ENCODE assay signal across 16 cellular contexts in the genomic region with DNA sequence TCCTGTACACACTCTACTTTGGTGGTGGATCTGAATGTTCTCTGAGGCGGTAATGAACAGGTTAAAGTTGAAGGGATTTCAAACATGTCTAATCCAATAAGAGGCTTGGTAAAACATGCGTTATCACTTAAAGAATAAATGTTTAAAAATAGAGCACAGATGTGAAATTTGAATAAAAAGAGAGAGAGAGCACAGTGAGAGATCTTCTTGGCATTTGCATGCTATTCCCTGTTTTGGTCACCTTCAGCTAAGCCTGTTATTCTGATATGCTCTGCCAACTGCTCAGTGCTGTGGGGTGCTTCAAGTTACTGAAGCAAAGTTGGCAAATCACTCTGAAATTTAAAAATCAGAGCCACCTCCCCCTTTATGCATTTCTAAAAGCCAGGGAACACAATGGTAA.
DNase-seq lines count a peak whose midpoint lies in the region; ATAC-seq and TF ChIP-seq lines count a peak whose summit lies in the region.
"Had no signal": no experiment of that assay in that cellular context is flagged by ENCODE, and none has a peak within 500 bp of the region (broad histone marks: within the 10 kb centered on the region; RNA-seq: fewer than 3 reads in every experiment).

No MANE protein-coding gene starts in this region.

- no peak overlapping the region for H3K4me3 Mint-ChIP-seq in activated T-helper 2 cell treated with anti-CD3 and anti-CD28 coated beads, Interferon-gamma antibody, Interleukin-2, Interleukin-4, amounts not matched to agents 10 μg/mL and 5 μg/mL and 100 μg/mL, durations not matched to agents 14 hours and 24 hours and 36 hours (ENCODE audit: low read depth)
- no peak overlapping the region for H3K4me3 Mint-ChIP-seq in immature natural killer cell
- H3K4me3 Mint-ChIP-seq: HFFc6 had no signal

- TF ChIP-seq CTCF in A673 (conservative IDR thresholded peaks at IDR 0.05; ENCODE audit: low read depth, low read length) (no peak), tibial nerve (IDR thresholded peaks at IDR 0.05) (no peak)

- POLR2A ChIA-PET in A673 (lab: Charles Lee; ENCODE audit: low non-redundant PET), result no interaction called here

- WGBS in tibial nerve, 2 donors, result 53 to 59% methylated on average over 2 of the region's 2 CpGs

- intact Hi-C loops in A673 (cut with micrococcal nuclease; ENCODE audit: unreplicated experiment), result loop anchor here (5.0 to 10.0 kb wide), 4 partner anchors 320 to 870 kb away; no protein-coding TSS in a partner anchor
- intact Hi-C loops in activated T-helper 2 cell treated with anti-CD3 and anti-CD28 coated beads, Interferon-gamma antibody, Interleukin-2, Interleukin-4, amounts not matched to agents 10 μg/mL and 5 μg/mL and 100 μg/mL, durations not matched to agents 14 hours and 24 hours and 36 hours (cut with micrococcal nuclease), result no loop called here

- H3K36me3 ChIP-seq in A673 (ENCODE audit: insufficient read depth, low read length, poor library complexity, severe bottlenecking) (no peaks in the 10 kb centered on the region), tibial nerve (no peaks in the 10 kb centered on the region)
- H3K36me3 ChIP-seq: ovary had no signal

- no peak overlapping the region for H3K27ac Mint-ChIP-seq in activated T-helper 2 cell treated with anti-CD3 and anti-CD28 coated beads, Interferon-gamma antibody, Interleukin-2, Interleukin-4, amounts not matched to agents 10 μg/mL and 5 μg/mL and 100 μg/mL, durations not matched to agents 14 hours and 24 hours and 36 hours
- no peak overlapping the region for H3K27ac Mint-ChIP-seq in immature natural killer cell
- H3K27ac Mint-ChIP-seq: HFFc6 had no signal

- no peak for TF ChIP-seq EP300 in tibial nerve (IDR thresholded peaks at IDR 0.05)

- no peaks in the 10 kb centered on the region for H3K27me3 Mint-ChIP-seq in activated T-helper 2 cell treated with anti-CD3 and anti-CD28 coated beads, Interferon-gamma antibody, Interleukin-2, Interleukin-4, amounts not matched to agents 10 μg/mL and 5 μg/mL and 100 μg/mL, durations not matched to agents 14 hours and 24 hours and 36 hours (ENCODE audit: low read depth)
- peaks cover 0 to 2% (median 0%) of the 10 kb centered on the region in 3 donors for H3K27me3 Mint-ChIP-seq in immature natural killer cell (ENCODE audit: low read depth in 3 of 3)

- H3K27ac ChIP-seq in A673 (ENCODE audit: low read depth, low read length, poor library complexity, severe bottlenecking), result peak overlapping the region; percentile 72
- no peak overlapping the region for H3K27ac ChIP-seq in tibial nerve
- H3K27ac ChIP-seq: ovary had no signal

- BruUV-seq in A673 (replicated peaks; lab: Mats Ljungman, UMichigan), result no TSS peak

- H3K4me1 ChIP-seq in A673 (ENCODE audit: insufficient read depth, low read length, poor library complexity, severe bottlenecking) (peaks cover 53% of the 10 kb centered on the region), tibial nerve (no peaks in the 10 kb centered on the region)

- no peaks in the 10 kb centered on the region for H3K9me3 Mint-ChIP-seq in activated T-helper 2 cell treated with anti-CD3 and anti-CD28 coated beads, Interferon-gamma antibody, Interleukin-2, Interleukin-4, amounts not matched to agents 10 μg/mL and 5 μg/mL and 100 μg/mL, durations not matched to agents 14 hours and 24 hours and 36 hours
- H3K9me3 Mint-ChIP-seq in immature natural killer cell, result peaks cover 0 to 7% (median 3%) of the 10 kb centered on the region in 6 donors
- H3K9me3 Mint-ChIP-seq: HFFc6 had no signal

- H3K4me1 Mint-ChIP-seq in activated T-helper 2 cell treated with anti-CD3 and anti-CD28 coated beads, Interferon-gamma antibody, Interleukin-2, Interleukin-4, amounts not matched to agents 10 μg/mL and 5 μg/mL and 100 μg/mL, durations not matched to agents 14 hours and 24 hours and 36 hours (ENCODE audit: low read depth), result no peaks in the 10 kb centered on the region
- no peaks in the 10 kb centered on the region for H3K4me1 Mint-ChIP-seq in immature natural killer cell

- no peak for TF ChIP-seq POLR2A in tibial nerve (IDR thresholded peaks at IDR 0.05)

- DNase-seq in A673 (ENCODE audit: low spot score) (peak; percentile 56), tibial nerve (ENCODE audit: low spot score in 2 of 2) (no peak), immature natural killer cell (no peak)
- no peak for DNase-seq in activated CD4-positive, alpha-beta T cell treated with anti-CD3 and anti-CD28 coated beads for 4 hours
- DNase-seq in activated T-helper 2 cell treated with anti-CD3 and anti-CD28 coated beads, Interferon-gamma antibody, Interleukin-2, Interleukin-4, amounts not matched to agents 10 μg/mL and 5 μg/mL and 100 μg/mL, durations not matched to agents 14 hours and 24 hours and 36 hours (ENCODE audit: low spot score), result no peak
- DNase-seq: activated CD8-positive, alpha-beta memory T cell treated with anti-CD3 and anti-CD28 coated beads, Interleukin-2, amount 50 U/mL, for 4 hours; HFFc6; NCI-H1436; NCI-H774; ovary; SIG-M5; stimulated activated CD4-positive, alpha-beta T cell treated with anti-CD3 and anti-CD28 coated beads, Interleukin-15, amount 100 ng/mL, for 24 hours; stimulated activated CD8-positive, alpha-beta memory T cell treated with anti-CD3 and anti-CD28 coated beads, Interleukin-4, amount 100 ng/mL, for 48 hours had no signal

- ATAC-seq in GM18907 (IDR thresholded peaks at IDR 0.05; ENCODE audit: unreplicated experiment), result peak; percentile 68
- peak; percentile 71 for ATAC-seq in GM21723 (IDR thresholded peaks at IDR 0.05; ENCODE audit: unreplicated experiment)
- peak; percentile 79 for ATAC-seq in HG03442 (IDR thresholded peaks at IDR 0.05; ENCODE audit: unreplicated experiment)

- no peaks in the 10 kb centered on the region for H3K9me3 ChIP-seq in A673 (ENCODE audit: low read depth, low read length, poor library complexity, severe bottlenecking)
- no peaks in the 10 kb centered on the region for H3K9me3 ChIP-seq in tibial nerve
- H3K9me3 ChIP-seq: ovary had no signal

- no peaks in the 10 kb centered on the region for H3K27me3 ChIP-seq in A673 (replicated peaks; ENCODE audit: insufficient read depth, low read depth, low read length, poor library complexity)
- no peaks in the 10 kb centered on the region for H3K27me3 ChIP-seq in tibial nerve
- H3K27me3 ChIP-seq: ovary had no signal

- no peaks in the 10 kb centered on the region for H3K36me3 Mint-ChIP-seq in activated T-helper 2 cell treated with anti-CD3 and anti-CD28 coated beads, Interferon-gamma antibody, Interleukin-2, Interleukin-4, amounts not matched to agents 10 μg/mL and 5 μg/mL and 100 μg/mL, durations not matched to agents 14 hours and 24 hours and 36 hours (ENCODE audit: low read depth)
- H3K36me3 Mint-ChIP-seq in immature natural killer cell, result no peaks in the 10 kb centered on the region

- H3K4me3 ChIP-seq in A673 (ENCODE audit: low read depth, low read length, poor library complexity, severe bottlenecking) (no peak overlapping the region), tibial nerve (no peak overlapping the region)
- H3K4me3 ChIP-seq: ovary had no signal

- CTCF ChIA-PET in A673 (lab: Charles Lee), result no interaction called here
